Comparison of ENCODE assay signal across 8 cellular contexts in the genomic region with DNA sequence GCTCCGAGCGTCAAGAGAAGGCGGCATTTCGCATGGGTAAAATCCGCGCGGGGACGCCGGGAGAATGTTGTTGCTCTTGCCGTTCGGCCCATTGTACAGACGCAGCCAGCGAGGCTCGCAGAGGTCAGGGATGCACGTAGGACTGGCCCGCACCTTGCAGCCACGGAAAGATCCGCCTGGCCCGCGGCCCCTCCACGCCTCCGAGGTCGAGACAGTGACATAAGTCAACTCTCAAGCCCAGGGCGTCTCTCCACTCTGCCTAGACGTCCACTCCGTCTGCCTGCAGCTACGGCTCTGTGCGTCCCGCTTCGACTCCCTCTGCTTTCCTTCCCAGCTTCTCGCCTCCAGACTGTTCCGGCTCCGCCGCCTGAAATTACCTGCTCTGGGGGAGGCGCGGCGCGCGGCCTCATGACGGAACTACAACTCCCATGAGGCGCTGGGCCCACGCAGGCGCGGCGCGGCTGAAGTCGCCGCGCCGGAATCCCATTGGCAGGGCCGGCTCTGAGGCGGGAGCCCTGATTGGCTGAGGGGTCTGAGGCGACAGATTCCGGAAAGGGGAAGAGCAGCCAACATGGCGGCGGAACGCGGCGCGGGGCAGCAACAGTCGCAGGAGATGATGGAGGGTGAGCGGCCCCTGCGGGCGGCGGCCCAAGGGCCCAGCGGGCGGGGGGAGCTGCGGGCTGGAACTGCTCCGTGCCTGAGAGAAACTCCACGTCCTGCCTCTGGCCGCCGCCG. TPM values are rescaled to one million over a fixed set of nuclear protein-coding genes. Genes with fewer than 3 reads are reported as not detected.
A peak's percentile ranks its signal among the peaks of the same experiment; 100 is the strongest.
DNase-seq lines count a peak whose midpoint lies in the region; ATAC-seq and TF ChIP-seq lines count a peak whose summit lies in the region.

A gene with protein sequence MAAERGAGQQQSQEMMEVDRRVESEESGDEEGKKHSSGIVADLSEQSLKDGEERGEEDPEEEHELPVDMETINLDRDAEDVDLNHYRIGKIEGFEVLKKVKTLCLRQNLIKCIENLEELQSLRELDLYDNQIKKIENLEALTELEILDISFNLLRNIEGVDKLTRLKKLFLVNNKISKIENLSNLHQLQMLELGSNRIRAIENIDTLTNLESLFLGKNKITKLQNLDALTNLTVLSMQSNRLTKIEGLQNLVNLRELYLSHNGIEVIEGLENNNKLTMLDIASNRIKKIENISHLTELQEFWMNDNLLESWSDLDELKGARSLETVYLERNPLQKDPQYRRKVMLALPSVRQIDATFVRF (plus strand): TSS at position 543 of the 735 bp plus-strand sequence. CDS start 29 bp downstream, at position 572.

- peak within 1 kb of the TSS; percentile 77 for H3K27ac ChIP-seq in thymus (ENCODE audit: low read depth)

- H3K4me1 Mint-ChIP-seq in activated naive CD8-positive, alpha-beta T cell (ENCODE audit: low read depth), result peaks cover 46% of the 10 kb centered on the region
- H3K4me1 Mint-ChIP-seq in osteocyte (ENCODE audit: unreplicated experiment), result peaks cover 24% of the 10 kb centered on the region

- H3K4me1 ChIP-seq in thymus (ENCODE audit: control insufficient read depth, insufficient read depth, low read length), result peaks cover 15% of the 10 kb centered on the region

- peak; percentile 75 for ATAC-seq in HG02623 (IDR thresholded peaks at IDR 0.05; ENCODE audit: unreplicated experiment)

- peaks cover 8% of the 10 kb centered on the region for H3K36me3 ChIP-seq in thymus (ENCODE audit: control insufficient read depth, insufficient read depth)

- no peaks in the 10 kb centered on the region for H3K36me3 Mint-ChIP-seq in activated naive CD8-positive, alpha-beta T cell
- H3K36me3 Mint-ChIP-seq in osteocyte (ENCODE audit: unreplicated experiment), result peaks cover 3% of the 10 kb centered on the region

- H3K27ac Mint-ChIP-seq in activated naive CD8-positive, alpha-beta T cell, result peak within 1 kb of the TSS; percentile 97
- H3K27ac Mint-ChIP-seq in osteocyte (ENCODE audit: unreplicated experiment), result peak within 1 kb of the TSS; percentile 76

- H3K4me3 ChIP-seq in GM12864 (ENCODE audit: low read depth, low read length), result peak within 1 kb of the TSS; percentile 90
- H3K4me3 ChIP-seq in thymus (ENCODE audit: low read length), result peak within 1 kb of the TSS; percentile 95

- peak; percentile 83 for DNase-seq in GM12864 (ENCODE audit: low read depth)
- peak; percentile 86 for DNase-seq in NCI-H1105 (lab: John Stamatoyannopoulos, UW)
- DNase-seq in SKM-1 treated with dmso at 0.1 percent for 144 hours (lab: John Stamatoyannopoulos, UW; ENCODE audit: unreplicated experiment), result peak; percentile 91
- peak; percentile 96 for DNase-seq in glomerular visceral epithelial cell (ENCODE audit: extremely low spot score)
- peak; percentile 97 for DNase-seq in osteocyte (ENCODE audit: extremely low spot score, unreplicated experiment)

- no peaks in the 10 kb centered on the region for H3K27me3 ChIP-seq in thymus (ENCODE audit: control insufficient read depth, insufficient read depth)

- WGBS in thymus, result under 1% methylated on average over 73 of the region's 73 CpGs

- H3K27me3 Mint-ChIP-seq in activated naive CD8-positive, alpha-beta T cell, result no peaks in the 10 kb centered on the region
- no peaks in the 10 kb centered on the region for H3K27me3 Mint-ChIP-seq in osteocyte (ENCODE audit: unreplicated experiment)

- H3K9me3 Mint-ChIP-seq in activated naive CD8-positive, alpha-beta T cell (ENCODE audit: low read depth), result no peaks in the 10 kb centered on the region
- H3K9me3 Mint-ChIP-seq in osteocyte (ENCODE audit: unreplicated experiment), result no peaks in the 10 kb centered on the region

- H3K4me3 Mint-ChIP-seq in activated naive CD8-positive, alpha-beta T cell, result peak within 1 kb of the TSS; percentile 94
- peak within 1 kb of the TSS; percentile 90 for H3K4me3 Mint-ChIP-seq in osteocyte (ENCODE audit: unreplicated experiment)

- TF ChIP-seq CTCF in GM12864 (IDR thresholded peaks at IDR 0.05; ENCODE audit: low read depth, low read length, missing control alignments) (peak; percentile 44), osteocyte (IDR thresholded peaks at IDR 0.05) (peak; percentile 17)

- H3K9me3 ChIP-seq in thymus (ENCODE audit: control insufficient read depth), result no peaks in the 10 kb centered on the region

RNA-seq across cellular contexts. Expression of the gene that starts here (rescaled TPM):
- total RNA-seq in osteocyte, result 51.0 and 55.5 TPM in 2 replicates
- polyA plus RNA-seq in thymus, result 63.7 TPM

Comparison
In these comparisons a context has a peak if more than half of its experiments do, and no peak if none do; other contexts are left out.
1. Peak in every context shown above with its lines: DNase-seq, ATAC-seq, H3K4me3 ChIP-seq and H3K27ac ChIP-seq.